ENCODE assay signal across 9 cellular contexts in genomic region chr18:62420151-62420512, GRCh38.
DNase-seq lines count a peak whose midpoint lies in the region; ATAC-seq and TF ChIP-seq lines count a peak whose summit lies in the region.
"Had no signal": no experiment of that assay in that cellular context is flagged by ENCODE, and none has a peak within 500 bp of the region (broad histone marks: within the 10 kb centered on the region; RNA-seq: fewer than 3 reads in every experiment).

No MANE protein-coding gene starts in this region.

- no peaks in the 10 kb centered on the region for H3K79me2 ChIP-seq in parathyroid adenoma

- H3K27me3 ChIP-seq in body of pancreas (no peaks in the 10 kb centered on the region), parathyroid adenoma (ENCODE audit: control insufficient read depth, insufficient read depth, low read length) (no peaks in the 10 kb centered on the region)

- no peak overlapping the region for H3K27ac Mint-ChIP-seq in endothelial cell (ENCODE audit: unreplicated experiment)

- H3K4me3 ChIP-seq in body of pancreas, result no peak overlapping the region
- H3K4me3 ChIP-seq in parathyroid adenoma (ENCODE audit: low read depth, low read length), result no peak overlapping the region

- no peaks in the 10 kb centered on the region for H3K9me3 ChIP-seq in body of pancreas
- H3K9me3 ChIP-seq in parathyroid adenoma (ENCODE audit: control insufficient read depth, low read length), result no peaks in the 10 kb centered on the region

- H3K9ac ChIP-seq in parathyroid adenoma, result no peak overlapping the region

- H3K27me3 Mint-ChIP-seq in endothelial cell (ENCODE audit: unreplicated experiment), result no peaks in the 10 kb centered on the region

- no peaks in the 10 kb centered on the region for H3K36me3 Mint-ChIP-seq in endothelial cell (ENCODE audit: low read depth, unreplicated experiment)

- peak overlapping the region; percentile 82 for H2AFZ ChIP-seq in parathyroid adenoma

- TF ChIP-seq CTCF in body of pancreas (IDR thresholded peaks at IDR 0.05), result no peak
- no peak for TF ChIP-seq CTCF in parathyroid adenoma (IDR thresholded peaks at IDR 0.05)
- no peak for TF ChIP-seq CTCF in endothelial cell (IDR thresholded peaks at IDR 0.05; ENCODE audit: unreplicated experiment)

- no peak overlapping the region for H3K4me3 Mint-ChIP-seq in endothelial cell (ENCODE audit: unreplicated experiment)

- ATAC-seq in body of pancreas (peak; percentile 53), GM21529 (IDR thresholded peaks at IDR 0.05; ENCODE audit: unreplicated experiment) (no peak), HG03432 (IDR thresholded peaks at IDR 0.05; ENCODE audit: unreplicated experiment) (no peak)

- no peak overlapping the region for H3K4me2 ChIP-seq in parathyroid adenoma (ENCODE audit: low read length)

- H3K36me3 ChIP-seq in body of pancreas (replicated peaks in 1 of 2; ENCODE audit: insufficient read depth in 1 of 2, low read depth in 2 of 2) (no peaks in the 10 kb centered on the region), parathyroid adenoma (ENCODE audit: control insufficient read depth, insufficient read depth, low read length) (no peaks in the 10 kb centered on the region)

- intact Hi-C loops in body of pancreas (cut with DNase I), result no loop called here

- peaks cover 1% of the 10 kb centered on the region for H3K4me1 Mint-ChIP-seq in endothelial cell (ENCODE audit: unreplicated experiment)

- no peaks in the 10 kb centered on the region for H3K9me3 Mint-ChIP-seq in endothelial cell (ENCODE audit: unreplicated experiment)

- TF ChIP-seq POLR2A in body of pancreas (IDR thresholded peaks at IDR 0.05), result no peak

- peak; percentile 16 for DNase-seq in EH (ENCODE audit: low read depth)
- DNase-seq in MV-4-11 (lab: John Stamatoyannopoulos, UW), result peak; percentile 38
- peak in 2 of 4 donors; percentile 19 to 33 for DNase-seq in body of pancreas
- DNase-seq in iPS-NIHi7 (ENCODE audit: extremely low spot score), result no peak
- DNase-seq in endothelial cell (ENCODE audit: low spot score), result no peak
- DNase-seq: amygdala had no signal

- H3K27ac ChIP-seq in body of pancreas (peak overlapping the region; percentile 34 to 77 (median 66)), parathyroid adenoma (no peak overlapping the region)

- WGBS in body of pancreas, 2 donors, result 35 to 45% methylated on average over 3 of the region's 3 CpGs

- H3K4me1 ChIP-seq in body of pancreas (peaks cover 18% of the 10 kb centered on the region), parathyroid adenoma (peaks cover 5% of the 10 kb centered on the region)

Comparison
In these comparisons a context has a peak if more than half of its experiments do, and no peak if none do; other contexts are left out.
1. DNase-seq: peak in EH (single experiment) and MV-4-11 (single experiment); none in iPS-NIHi7 (single experiment) and endothelial cell (single experiment).